ENCODE assay signal across 21 cellular contexts in the genomic region with DNA sequence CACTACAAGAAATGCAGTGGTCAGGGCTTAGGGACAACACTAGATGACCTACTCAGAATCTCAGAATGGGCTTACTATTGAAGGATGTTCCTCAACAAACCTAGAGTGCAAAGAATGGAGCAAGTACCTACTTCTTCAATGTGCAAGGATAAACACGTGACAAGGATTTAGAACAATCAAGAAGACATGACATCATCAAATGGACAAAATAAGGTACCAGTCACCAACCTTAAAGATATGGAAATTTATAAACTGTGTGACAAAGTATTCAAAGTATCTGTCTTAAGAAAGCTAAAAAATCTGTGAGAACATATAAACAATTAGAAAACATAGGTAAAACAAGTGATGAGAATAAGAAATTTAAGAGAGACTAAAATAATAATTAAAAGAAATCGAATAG.
"Had no signal": no experiment of that assay in that cellular context is flagged by ENCODE, and none has a peak within 500 bp of the region (broad histone marks: within the 10 kb centered on the region; RNA-seq: fewer than 3 reads in every experiment).

No MANE protein-coding gene starts in this region.

- DNase-seq: colonic mucosa; dermis blood vessel endothelial cell; dorsolateral prefrontal cortex; effector CD4-positive, alpha-beta T cell; effector memory CD4-positive, alpha-beta T cell; foreskin keratinocyte; gastrocnemius medialis; glutamatergic neuron; head of caudate nucleus; heart right ventricle; hippocampal formation; left cardiac atrium; left lung; left ventricle myocardium superior; lower lobe of right lung; mesenchymal stem cell; midbrain had no signal

- ATAC-seq: foreskin keratinocyte, gastrocnemius medialis, heart right ventricle, left cardiac atrium, left lung, left ventricle myocardium superior, lower lobe of right lung had no signal

- H3K27ac ChIP-seq: colonic mucosa, dorsolateral prefrontal cortex, esophagus muscularis mucosa, foreskin keratinocyte, gastrocnemius medialis, heart right ventricle, left lung, lower lobe of right lung had no signal

- FAIRE-seq: endothelial cell of umbilical vein, islet of Langerhans, keratinocyte had no signal

- H3K27me3 ChIP-seq: colonic mucosa, esophagus muscularis mucosa, foreskin keratinocyte, gastrocnemius medialis, heart right ventricle, left lung had no signal

- H3K36me3 ChIP-seq: colonic mucosa, esophagus muscularis mucosa, gastrocnemius medialis, heart right ventricle, left lung, lower lobe of right lung had no signal

- H3K9me3 ChIP-seq: colonic mucosa, esophagus muscularis mucosa, gastrocnemius medialis, left lung, lower lobe of right lung had no signal

- H3K4me1 ChIP-seq: colonic mucosa, esophagus muscularis mucosa, foreskin keratinocyte, gastrocnemius medialis, heart right ventricle, left lung, lower lobe of right lung had no signal

- H3K4me3 ChIP-seq: colonic mucosa, dorsolateral prefrontal cortex, esophagus muscularis mucosa, gastrocnemius medialis, heart right ventricle, left lung, lower lobe of right lung had no signal
